8 cellular contexts compared by ENCODE assay signal in genomic region chr13:48222358-48223015, GRCh38. TPM values are rescaled to one million over a fixed set of nuclear protein-coding genes. Genes with fewer than 3 reads are reported as not detected.
DNase-seq lines count a peak whose midpoint lies in the region; TF ChIP-seq lines count a peak whose summit lies in the region.

No MANE protein-coding gene starts in this region.

- H4K91ac ChIP-seq in trophoblast cell (ENCODE audit: low read depth, low read length) = no peak overlapping the region

- no peak overlapping the region for H3K14ac ChIP-seq in trophoblast cell (ENCODE audit: low read length)

- H3K79me2 ChIP-seq in trophoblast cell (ENCODE audit: control insufficient read depth, insufficient read depth, low read length, poor library complexity) = no peaks in the 10 kb centered on the region

- H3K9ac ChIP-seq in trophoblast cell (ENCODE audit: low read length) = no peak overlapping the region

- intact Hi-C loops in CD4-positive, alpha-beta memory T cell (cut with micrococcal nuclease) = no loop called here
- intact Hi-C loops in esophagus squamous epithelium (cut with DNase I) = no loop called here

- no peaks in the 10 kb centered on the region for H3K27me3 ChIP-seq in CD4-positive, alpha-beta memory T cell (ENCODE audit: insufficient read depth, low read length)
- no peaks in the 10 kb centered on the region for H3K27me3 ChIP-seq in esophagus squamous epithelium
- H3K27me3 ChIP-seq in trophoblast cell (ENCODE audit: insufficient read depth, low read length) = no peaks in the 10 kb centered on the region

- peak overlapping the region; percentile 57 to 88 (median 81) for H3K4me3 Mint-ChIP-seq in CD4-positive, alpha-beta memory T cell
- H3K4me3 Mint-ChIP-seq in progenitor cell of endocrine pancreas (ENCODE audit: low read depth) = no peak overlapping the region

- POLR2A ChIA-PET in CD4-positive, alpha-beta memory T cell (lab: Charles Lee; ENCODE audit: partially characterized antibody) = interaction anchor here (1.3 to 9.5 kb wide), 8 partner anchors 9 to 80 kb away, joined by 3 to 180 read pairs (median 33); partner anchors contain the start of gene ITM2B
- POLR2A ChIA-PET in RWPE1 (lab: Yijun Ruan, JAX; ENCODE audit: low non-redundant PET) = no interaction called here

- no peak for TF ChIP-seq POLR2A in esophagus squamous epithelium (IDR thresholded peaks at IDR 0.05)

- peak overlapping the region; percentile 58 to 98 (median 88) for H3K27ac Mint-ChIP-seq in CD4-positive, alpha-beta memory T cell
- no peak overlapping the region for H3K27ac Mint-ChIP-seq in progenitor cell of endocrine pancreas

- no peak overlapping the region for H4K8ac ChIP-seq in trophoblast cell (ENCODE audit: low read depth, low read length)

- no peak overlapping the region for H4K12ac ChIP-seq in trophoblast cell (ENCODE audit: low read depth, low read length)

- peaks cover 2% of the 10 kb centered on the region in 2 donors for H3K36me3 Mint-ChIP-seq in CD4-positive, alpha-beta memory T cell
- no peaks in the 10 kb centered on the region for H3K36me3 Mint-ChIP-seq in progenitor cell of endocrine pancreas (ENCODE audit: insufficient read depth)

- H2AFZ ChIP-seq in trophoblast cell (ENCODE audit: insufficient read depth, low read length, poor library complexity) = no peak overlapping the region

- H3K27ac ChIP-seq in CD4-positive, alpha-beta memory T cell (ENCODE audit: low read depth, low read length) = peak overlapping the region; percentile 71
- H3K27ac ChIP-seq in RWPE1 (peak overlapping the region; percentile 75), esophagus squamous epithelium (peak overlapping the region; percentile 75 to 84 (median 82)), trophoblast cell (ENCODE audit: low read depth, low read length) (no peak overlapping the region)

- DNase-seq in CD4-positive, alpha-beta memory T cell = no peak
- no peak for DNase-seq in RWPE1 (ENCODE audit: low spot score)
- DNase-seq in esophagus squamous epithelium (lab: John Stamatoyannopoulos, UW) = no peak
- peak; percentile 27 to 86 for DNase-seq in trophoblast cell
- no peak for DNase-seq in nucleus accumbens (lab: John Stamatoyannopoulos, UW)
- no peak for DNase-seq in progenitor cell of endocrine pancreas (ENCODE audit: low spot score, unreplicated experiment)
- no peak for DNase-seq in HuH-7 (ENCODE audit: low spot score)
- no peak for DNase-seq in NCI-H524 (lab: John Stamatoyannopoulos, UW)

- H3K9me3 Mint-ChIP-seq in CD4-positive, alpha-beta memory T cell = peaks cover 0 to 5% (median 0%) of the 10 kb centered on the region in 8 donors
- peaks cover 1% of the 10 kb centered on the region for H3K9me3 Mint-ChIP-seq in progenitor cell of endocrine pancreas (ENCODE audit: low read depth)

- H3K9me3 ChIP-seq in CD4-positive, alpha-beta memory T cell (ENCODE audit: control insufficient read depth in 1 of 2, low read length in 2 of 2) = no peaks in the 10 kb centered on the region
- H3K9me3 ChIP-seq in esophagus squamous epithelium (no peaks in the 10 kb centered on the region), trophoblast cell (ENCODE audit: insufficient read depth, low read depth, low read length) (no peaks in the 10 kb centered on the region)

- no peak overlapping the region for H2AK5ac ChIP-seq in trophoblast cell (ENCODE audit: low read length)

- H3K36me3 ChIP-seq in CD4-positive, alpha-beta memory T cell (ENCODE audit: insufficient read depth, low read length) = no peaks in the 10 kb centered on the region
- H3K36me3 ChIP-seq in esophagus squamous epithelium (no peaks in the 10 kb centered on the region), trophoblast cell (ENCODE audit: control insufficient read depth in 1 of 2, insufficient read depth in 2 of 2, low read length in 2 of 2) (no peaks in the 10 kb centered on the region)

- 36 to 42% methylated on average over 11 of the region's 11 CpGs for WGBS in esophagus squamous epithelium, 2 donors
- no CpG with 5 or more reads among the region's 11 CpGs for WGBS in trophoblast cell (ENCODE audit: extremely low coverage, insufficient coverage, insufficient read length)

- no peak for TF ChIP-seq CTCF in RWPE1 (conservative IDR thresholded peaks at IDR 0.05; ENCODE audit: low read depth)
- TF ChIP-seq CTCF in esophagus squamous epithelium (IDR thresholded peaks at IDR 0.05) = no peak
- TF ChIP-seq CTCF in progenitor cell of endocrine pancreas (IDR thresholded peaks at IDR 0.05; ENCODE audit: unreplicated experiment) = no peak

- H3K4ac ChIP-seq in trophoblast cell (ENCODE audit: low read depth, low read length) = no peak overlapping the region

- H2BK120ac ChIP-seq in trophoblast cell (ENCODE audit: insufficient read depth, low read length, poor library complexity) = no peak overlapping the region

- peaks cover 45 to 63% (median 55%) of the 10 kb centered on the region in 4 donors for H3K4me1 Mint-ChIP-seq in CD4-positive, alpha-beta memory T cell
- no peaks in the 10 kb centered on the region for H3K4me1 Mint-ChIP-seq in progenitor cell of endocrine pancreas (ENCODE audit: low read depth)

- no peaks in the 10 kb centered on the region for H3K79me1 ChIP-seq in trophoblast cell (ENCODE audit: low read length)

- no peak overlapping the region for H3K4me2 ChIP-seq in trophoblast cell (ENCODE audit: low read length)

- no peak overlapping the region for H2BK5ac ChIP-seq in trophoblast cell (ENCODE audit: low read depth, low read length, poor library complexity)

- no peak overlapping the region for H3K18ac ChIP-seq in trophoblast cell (ENCODE audit: low read length)

- CTCF ChIA-PET in CD4-positive, alpha-beta memory T cell (lab: Charles Lee; ENCODE audit: partially characterized antibody) = interaction anchor here (0.8 to 2.9 kb wide), 9 partner anchors 9 to 96 kb away, joined by 3 to 30 read pairs (median 3); partner anchors contain the start of gene ITM2B
- CTCF ChIA-PET in RWPE1 (lab: Yijun Ruan, JAX) = interaction anchor here (0.7 kb wide), 1 partner anchor 123 kb away, joined by 4 read pairs; no protein-coding TSS in a partner anchor

- H3K4me3 ChIP-seq in CD4-positive, alpha-beta memory T cell (ENCODE audit: low read length in 2 of 2) = peak overlapping the region in 1 of 2 donors; percentile 13
- H3K4me3 ChIP-seq in esophagus squamous epithelium = peak overlapping the region; percentile 22 to 60 (median 38)
- no peak overlapping the region for H3K4me3 ChIP-seq in trophoblast cell (ENCODE audit: low read depth, low read length)

- H3K23ac ChIP-seq in trophoblast cell (ENCODE audit: low read length) = no peak overlapping the region

- H2BK12ac ChIP-seq in trophoblast cell (ENCODE audit: low read length) = no peak overlapping the region

- no peaks in the 10 kb centered on the region for H3K27me3 Mint-ChIP-seq in CD4-positive, alpha-beta memory T cell
- H3K27me3 Mint-ChIP-seq in progenitor cell of endocrine pancreas = peaks cover 2% of the 10 kb centered on the region

- H3K4me1 ChIP-seq in CD4-positive, alpha-beta memory T cell (ENCODE audit: insufficient read depth, low read length) = peaks cover 62% of the 10 kb centered on the region
- H3K4me1 ChIP-seq in esophagus squamous epithelium (peaks cover 11 to 35% (median 19%) of the 10 kb centered on the region in 3 donors), trophoblast cell (ENCODE audit: control insufficient read depth in 1 of 2, insufficient read depth in 2 of 2, low read length in 2 of 2) (no peaks in the 10 kb centered on the region)

RNA-seq across cellular contexts. Expression of gene ITM2B, which starts 10.5 kb away (rescaled TPM):
- total RNA-seq in CD4-positive, alpha-beta memory T cell = 100 to 1,000 TPM; 653 to 670 TPM
- polyA plus RNA-seq in CD4-positive, alpha-beta memory T cell = 1,000 to 10,000 TPM; 1,454 to 1,558 TPM
- total RNA-seq in esophagus squamous epithelium (100 to 1,000 TPM; 418 to 554 (median 457) TPM), progenitor cell of endocrine pancreas (196 and 207 TPM in 2 replicates)
- polyA plus RNA-seq in trophoblast cell (2013) = 463 and 476 TPM in 2 replicates

Comparison
In these comparisons a context has a peak if more than half of its experiments do, and no peak if none do; other contexts are left out.
1. DNase-seq: peak in trophoblast cell (2 of 2); none in CD4-positive, alpha-beta memory T cell (0 of 5), RWPE1 (single experiment), esophagus squamous epithelium (single experiment), nucleus accumbens (0 of 56), progenitor cell of endocrine pancreas (single experiment), HuH-7 (single experiment) and NCI-H524 (0 of 2).